Comparison of ENCODE assay signal across 13 cellular contexts in the genomic region with DNA sequence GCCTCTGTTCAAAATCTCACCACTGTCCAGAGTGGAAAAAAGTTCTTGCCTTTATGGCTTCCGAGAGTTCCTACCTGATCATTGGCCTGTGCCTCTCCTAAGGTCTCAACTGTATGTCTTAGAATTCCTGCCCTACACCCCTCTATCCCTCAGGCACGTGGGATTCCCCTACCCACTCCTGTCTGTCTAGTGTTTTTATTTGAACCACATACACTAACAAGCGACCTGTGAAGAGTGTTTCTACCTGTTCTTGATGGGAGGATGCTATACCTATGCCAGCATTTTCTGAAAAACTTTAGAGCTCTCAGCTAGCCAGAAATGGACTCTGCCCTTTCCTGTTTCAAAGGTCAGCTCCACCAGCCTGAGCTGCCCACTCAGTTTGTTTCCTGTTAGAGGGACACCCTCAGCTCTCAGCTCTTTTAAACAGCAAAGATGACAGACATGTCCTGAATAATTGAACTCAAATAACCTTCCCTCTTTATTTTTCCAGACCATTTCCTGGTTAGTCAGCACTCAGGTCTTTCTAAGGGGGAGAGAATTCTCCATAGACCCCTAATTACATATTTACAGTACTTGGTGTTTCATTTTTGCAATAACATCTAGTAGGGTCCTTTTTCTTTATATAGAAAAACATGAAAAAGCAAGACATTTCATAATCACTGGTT.
DNase-seq lines count a peak whose midpoint lies in the region; TF ChIP-seq lines count a peak whose summit lies in the region.
"Had no signal": no experiment of that assay in that cellular context is flagged by ENCODE, and none has a peak within 500 bp of the region (broad histone marks: within the 10 kb centered on the region; RNA-seq: fewer than 3 reads in every experiment).

No MANE protein-coding gene starts in this region.

- peaks cover 64% of the 10 kb centered on the region for H3K4me1 Mint-ChIP-seq in chondrocyte (ENCODE audit: low read depth)

- 70% methylated on average over 3 of the region's 3 CpGs for WGBS in mammary epithelial cell (ENCODE audit: low coverage, missing lambda C conversion rate)

- H3K27me3 Mint-ChIP-seq in chondrocyte (ENCODE audit: low read depth): no peaks in the 10 kb centered on the region

- H3K9me3 Mint-ChIP-seq in chondrocyte (ENCODE audit: low read depth): peaks cover 5% of the 10 kb centered on the region
- H3K9me3 Mint-ChIP-seq: activated T-cell treated with anti-CD3 and anti-CD28 coated beads, Interleukin-2, amount 50 U/mL, for 72 hours; natural killer cell had no signal

- H3K27ac Mint-ChIP-seq in chondrocyte (ENCODE audit: unreplicated experiment): peak overlapping the region; percentile 90
- H3K27ac Mint-ChIP-seq: activated T-cell treated with anti-CD3 and anti-CD28 coated beads, Interleukin-2, amount 50 U/mL, for 72 hours; natural killer cell had no signal

- H3K36me3 Mint-ChIP-seq in chondrocyte (ENCODE audit: low read depth): peaks cover 12% of the 10 kb centered on the region
- H3K36me3 Mint-ChIP-seq: natural killer cell had no signal

- H3K9me3 ChIP-seq in tibial artery: no peaks in the 10 kb centered on the region
- H3K9me3 ChIP-seq in mammary epithelial cell (replicated peaks; ENCODE audit: insufficient read depth, low read length): no peaks in the 10 kb centered on the region
- H3K9me3 ChIP-seq: vagina had no signal

- BruUV-seq in mammary epithelial cell (replicated peaks; lab: Mats Ljungman, UMichigan): no TSS peak

- peak overlapping the region; percentile 42 to 47 for H3K27ac ChIP-seq in tibial artery
- H3K27ac ChIP-seq in mammary epithelial cell (ENCODE audit: insufficient read depth, low read depth, low read length): no peak overlapping the region
- H3K27ac ChIP-seq: vagina had no signal

- intact Hi-C loops in tibial artery (cut with DNase I; ENCODE audit: low total_unique reads): loop anchor here (10.0 kb wide), 1 partner anchor 57 kb away; no protein-coding TSS in a partner anchor
- intact Hi-C loops in mammary epithelial cell (cut with micrococcal nuclease): loop anchor here (10.0 kb wide), 1 partner anchor 163 kb away; no protein-coding TSS in a partner anchor

- H3K4me3 Mint-ChIP-seq in chondrocyte (ENCODE audit: unreplicated experiment): peak overlapping the region; percentile 7
- H3K4me3 Mint-ChIP-seq: activated T-cell treated with anti-CD3 and anti-CD28 coated beads, Interleukin-2, amount 50 U/mL, for 72 hours; natural killer cell had no signal

- H3K27me3 ChIP-seq in tibial artery (no peaks in the 10 kb centered on the region), mammary epithelial cell (ENCODE audit: insufficient read depth, low read length) (no peaks in the 10 kb centered on the region)
- H3K27me3 ChIP-seq: vagina had no signal

- H3K4me1 ChIP-seq in tibial artery: peaks cover 0 to 61% (median 25%) of the 10 kb centered on the region in 4 donors
- H3K4me1 ChIP-seq in mammary epithelial cell (ENCODE audit: insufficient read depth, low read length): peaks cover 35% of the 10 kb centered on the region

- in situ Hi-C loops in mammary epithelial cell (cut with MboI; ENCODE audit: low sequenced_read_pairs in 2 of 2): no loop called here

- H3K36me3 ChIP-seq in tibial artery (no peaks in the 10 kb centered on the region), mammary epithelial cell (ENCODE audit: insufficient read depth, low read length) (no peaks in the 10 kb centered on the region)
- H3K36me3 ChIP-seq: vagina had no signal

- H3K9ac ChIP-seq in mammary epithelial cell (ENCODE audit: insufficient read depth, low read length): no peak overlapping the region

- H3K4me2 ChIP-seq in mammary epithelial cell (ENCODE audit: insufficient read depth, low read depth, low read length): no peak overlapping the region

- peak; percentile 54 for DNase-seq in HT1080 (ENCODE audit: low read depth)
- DNase-seq in chondrocyte (ENCODE audit: low spot score): no peak
- peak; percentile 83 to 92 for DNase-seq in lung microvascular endothelial cell (ENCODE audit: low read depth in 2 of 2)
- DNase-seq in tibial artery: no peak
- no peak for DNase-seq in NK-92 (lab: John Stamatoyannopoulos, UW; ENCODE audit: unreplicated experiment)
- DNase-seq in mammary epithelial cell: no peak
- no peak for DNase-seq in central memory CD4-positive, alpha-beta T cell
- DNase-seq: activated T-cell treated with anti-CD3 and anti-CD28 coated beads, Interleukin-2, amount 50 U/mL, for 72 hours; GDM1; HCEC 1CT; natural killer cell; NCI-H1048 had no signal

- no peak overlapping the region for H2AFZ ChIP-seq in mammary epithelial cell (ENCODE audit: low read depth, low read length)

- H4K20me1 ChIP-seq in mammary epithelial cell (ENCODE audit: insufficient read depth, low read length): no peaks in the 10 kb centered on the region

- dilution Hi-C loops in mammary epithelial cell (cut with HindIII; ENCODE audit: low sequenced_read_pairs): no loop called here

- H3K4me3 ChIP-seq in tibial artery: no peak overlapping the region
- H3K4me3 ChIP-seq in mammary epithelial cell (replicated peaks in 1 of 3; ENCODE audit: insufficient read depth in 1 of 3, low read depth in 2 of 3, low read length in 3 of 3): no peak overlapping the region
- H3K4me3 ChIP-seq: vagina had no signal

- no peak for TF ChIP-seq CTCF in chondrocyte (IDR thresholded peaks at IDR 0.05)
- TF ChIP-seq CTCF in tibial artery (IDR thresholded peaks at IDR 0.05): no peak
- TF ChIP-seq CTCF in mammary epithelial cell (conservative IDR thresholded peaks at IDR 0.05 in 1 of 2, IDR thresholded peaks at IDR 0.05 in 1 of 2; ENCODE audit: extremely low read depth in 1 of 2, insufficient read depth in 1 of 2, low read depth in 1 of 2, low read length in 2 of 2): no peak

- H3K79me2 ChIP-seq in mammary epithelial cell (ENCODE audit: insufficient read depth, low read length): no peaks in the 10 kb centered on the region

- CTCF ChIA-PET in mammary epithelial cell (lab: Charles Lee; ENCODE audit: low non-redundant PET): no interaction called here

Comparison
In these comparisons a context has a peak if more than half of its experiments do, and no peak if none do; other contexts are left out.
1. DNase-seq: peak in HT1080 (single experiment) and lung microvascular endothelial cell (2 of 2); none in chondrocyte (single experiment), tibial artery (0 of 2), NK-92 (single experiment), mammary epithelial cell (single experiment) and central memory CD4-positive, alpha-beta T cell (single experiment).